10 cellular contexts compared by ENCODE assay signal in genomic region chr17:82699551-82699950, GRCh38. TPM values are rescaled to one million over a fixed set of nuclear protein-coding genes. Genes with fewer than 3 reads are reported as not detected.
DNase-seq lines count a peak whose midpoint lies in the region; ATAC-seq and TF ChIP-seq lines count a peak whose summit lies in the region.
"Had no signal": no experiment of that assay in that cellular context is flagged by ENCODE, and none has a peak within 500 bp of the region (broad histone marks: within the 10 kb centered on the region; RNA-seq: fewer than 3 reads in every experiment).

No MANE protein-coding gene starts in this region.

- peaks cover 12% of the 10 kb centered on the region for H3K9me3 ChIP-seq in DND-41 (ENCODE audit: insufficient read depth, low read length, severe bottlenecking)
- no peaks in the 10 kb centered on the region for H3K9me3 ChIP-seq in T-helper 17 cell (ENCODE audit: control insufficient read depth, low read length, poor library complexity, severe bottlenecking)
- peaks cover 0 to 2% (median 0%) of the 10 kb centered on the region in 4 donors for H3K9me3 ChIP-seq in sigmoid colon

- H3K4me3 ChIP-seq in DND-41 (ENCODE audit: low read depth in 1 of 2, low read length in 2 of 2) (peak overlapping the region in 1 of 2 experiments; percentile 60; a peak in 1 of 4 replicates), fibroblast of villous mesenchyme (ENCODE audit: low read depth, low read length) (peak overlapping the region; percentile 70), skeletal muscle cell (ENCODE audit: low read depth, low read length) (peak overlapping the region; percentile 69), sigmoid colon (peak overlapping the region in 2 of 4 donors; percentile 84 to 89)

- no peaks in the 10 kb centered on the region for H3K36me3 ChIP-seq in DND-41 (ENCODE audit: insufficient read depth, low read length)
- H3K36me3 ChIP-seq in sigmoid colon: no peaks in the 10 kb centered on the region
- H3K36me3 ChIP-seq: brain microvascular endothelial cell had no signal

- H3K4me1 ChIP-seq in DND-41 (ENCODE audit: insufficient read depth, low read length) (peaks cover 19% of the 10 kb centered on the region), sigmoid colon (peaks cover 0 to 23% (median 17%) of the 10 kb centered on the region in 4 donors)

- peaks cover 8% of the 10 kb centered on the region for H3K4me1 Mint-ChIP-seq in T-helper 17 cell

- H3K9ac ChIP-seq in DND-41 (ENCODE audit: low read depth, low read length): no peak overlapping the region

- WGBS in sigmoid colon, 2 donors: 81 to 87% methylated on average over 13 of the region's 13 CpGs

- peak overlapping the region; percentile 92 for H3K4me2 ChIP-seq in DND-41 (ENCODE audit: insufficient read depth, low read length)

- intact Hi-C loops in sigmoid colon (cut with DNase I): loop anchor here (2.0 kb wide), 1 partner anchor 51 kb away; the partner anchor contains the start of gene WDR45B

- TF ChIP-seq CTCF in DND-41 (IDR thresholded peaks at IDR 0.05; ENCODE audit: borderline replicate concordance, extremely low read depth, low read length, poor library complexity, severe bottlenecking) (no peak), fibroblast of villous mesenchyme (IDR thresholded peaks at IDR 0.05; ENCODE audit: insufficient read depth, low read depth, low read length) (no peak), sigmoid colon (IDR thresholded peaks at IDR 0.05) (no peak), GM10266 (IDR thresholded peaks at IDR 0.05; ENCODE audit: control insufficient read depth, insufficient read depth, low read depth, missing control alignments) (no peak)

- H3K4me3 Mint-ChIP-seq in T-helper 17 cell: peak overlapping the region; percentile 85

- H4K20me1 ChIP-seq in DND-41 (ENCODE audit: insufficient read depth, low read length): no peaks in the 10 kb centered on the region; the same call in none of the 2 replicates

- ATAC-seq in DND-41 (ENCODE audit: insufficient read depth, low read depth) (no peak), T-helper 17 cell (no peak)

- no peak overlapping the region for H3K27ac Mint-ChIP-seq in T-helper 17 cell

- no peaks in the 10 kb centered on the region for H3K36me3 Mint-ChIP-seq in T-helper 17 cell (ENCODE audit: low read depth)

- DNase-seq in DND-41 (no peak), T-helper 17 cell (no peak), fibroblast of villous mesenchyme (ENCODE audit: low read depth) (no peak), skeletal muscle cell (ENCODE audit: low read depth) (no peak), sigmoid colon (no peak), GM10266 (ENCODE audit: extremely low spot score) (no peak), DMS114 treated with DMSO at 0.1 percent for 48 hours (lab: John Stamatoyannopoulos, UW; ENCODE audit: unreplicated experiment) (no peak)
- no peak for DNase-seq in stimulated activated CD4-positive, alpha-beta T cell treated with anti-CD3 and anti-CD28 coated beads, Interleukin-2, amount 100 ng/mL, for 48 hours
- DNase-seq: brain microvascular endothelial cell, NCI-H446 had no signal

- TF ChIP-seq EP300 in sigmoid colon (IDR thresholded peaks at IDR 0.05): no peak

- no peaks in the 10 kb centered on the region for H3K27me3 Mint-ChIP-seq in T-helper 17 cell

- H3K27me3 ChIP-seq in DND-41 (ENCODE audit: insufficient read depth, low read length, poor library complexity): no peaks in the 10 kb centered on the region
- H3K27me3 ChIP-seq in sigmoid colon: no peaks in the 10 kb centered on the region
- H3K27me3 ChIP-seq: brain microvascular endothelial cell had no signal

- no peak for TF ChIP-seq POLR2A in sigmoid colon (IDR thresholded peaks at IDR 0.05)

- H3K27ac ChIP-seq in DND-41 (ENCODE audit: low read length) (no peak overlapping the region), sigmoid colon (no peak overlapping the region)
- H3K27ac ChIP-seq: brain microvascular endothelial cell had no signal

- no peak overlapping the region for H2AFZ ChIP-seq in DND-41 (ENCODE audit: low read depth, low read length)

- no peaks in the 10 kb centered on the region for H3K79me2 ChIP-seq in DND-41 (ENCODE audit: insufficient read depth, low read length)

RNA-seq across cellular contexts. Expression of gene RAB40B, which starts 1.1 kb away (rescaled TPM):
- total RNA-seq in T-helper 17 cell (1 to 10 TPM; 4.0 to 5.3 TPM), fibroblast of villous mesenchyme (3.9 and 7.3 TPM in 2 replicates), sigmoid colon (10 to 100 TPM; 11.7 to 32.7 (median 21.6) TPM)
- 10 to 100 TPM; 14.0 to 26.4 (median 24.0) TPM for polyA plus RNA-seq in sigmoid colon

RNA-seq across cellular contexts. Expression of gene FN3KRP, which starts 17.0 kb away (rescaled TPM):
- total RNA-seq in T-helper 17 cell (10 to 100 TPM; 24.5 to 31.3 TPM), fibroblast of villous mesenchyme (11.2 and 12.2 TPM in 2 replicates), sigmoid colon (10 to 100 TPM in 3 of 4 donors, 1 to 10 TPM in 1; 8.1 to 18.0 (median 13.1) TPM)
- polyA plus RNA-seq in sigmoid colon: 10 to 100 TPM; 27.0 to 36.1 (median 33.5) TPM

RNA-seq across cellular contexts. Expression of gene FN3K, which starts 35.9 kb away (rescaled TPM):
- total RNA-seq in T-helper 17 cell: 1 to 10 TPM; 3.2 to 6.5 TPM
- 2.2 and 2.9 TPM in 2 replicates for total RNA-seq in fibroblast of villous mesenchyme
- 10 to 100 TPM in 1 of 4 donors, 1 to 10 TPM in 3; 2.8 to 11.9 (median 6.6) TPM for total RNA-seq in sigmoid colon
- 10 to 100 TPM; 13.2 to 22.2 (median 20.5) TPM for polyA plus RNA-seq in sigmoid colon

RNA-seq across cellular contexts. Expression of gene WDR45B, which starts 51.3 kb away (rescaled TPM):
- total RNA-seq in T-helper 17 cell (10 to 100 TPM; 65.6 to 67.1 TPM), fibroblast of villous mesenchyme (62.5 and 70.8 TPM in 2 replicates), sigmoid colon (10 to 100 TPM; 51.7 to 67.0 (median 66.7) TPM)
- polyA plus RNA-seq in sigmoid colon: 10 to 100 TPM; 62.5 to 70.1 (median 67.5) TPM

RNA-seq across cellular contexts. Expression of gene TBCD, which starts 52.3 kb away (rescaled TPM):
- total RNA-seq in T-helper 17 cell: 100 to 1,000 TPM; 112 to 144 TPM
- 22.5 and 29.6 TPM in 2 replicates for total RNA-seq in fibroblast of villous mesenchyme
- total RNA-seq in sigmoid colon: 10 to 100 TPM; 25.3 to 69.0 (median 34.4) TPM
- 10 to 100 TPM; 11.1 to 77.4 (median 19.2) TPM for polyA plus RNA-seq in sigmoid colon
